ENCODE assay signal across 1 cellular context in genomic region chr1:165871311-165872067, GRCh38.
TF ChIP-seq lines count a peak whose summit lies in the region.

No MANE protein-coding gene starts in this region.

TF ChIP-seq in K562, 482 proteins besides CTCF, POLR2A, EP300 and RAD21 (continued from another document and continues in another):
- TF ChIP-seq ZHX1 (conservative IDR thresholded peaks at IDR 0.05; ENCODE audit: low read length): no peak
- no peak for TF ChIP-seq ZNF134 (CRISPR knock-in tag; conservative IDR thresholded peaks at IDR 0.05)
- no peak for TF ChIP-seq GTF2F1 (IDR thresholded peaks at IDR 0.05; ENCODE audit: low read depth, low read length)
- TF ChIP-seq MAX (CRISPR knock-in tag; IDR thresholded peaks at IDR 0.05): no peak
- TF ChIP-seq SMAD3 (CRISPR knock-in tag; conservative IDR thresholded peaks at IDR 0.05): no peak
- TF ChIP-seq ZNF696 (CRISPR knock-in tag; conservative IDR thresholded peaks at IDR 0.05): no peak
- no peak for TF ChIP-seq CXXC5 (CRISPR knock-in tag; IDR thresholded peaks at IDR 0.05)
- TF ChIP-seq HDAC1 (IDR thresholded peaks at IDR 0.05): peak in 1 of 2 experiments; percentile 38; a peak in 1 of 4 replicates
- no peak for TF ChIP-seq ZSCAN32 (CRISPR knock-in tag; IDR thresholded peaks at IDR 0.05)
- TF ChIP-seq, protein P1, sequence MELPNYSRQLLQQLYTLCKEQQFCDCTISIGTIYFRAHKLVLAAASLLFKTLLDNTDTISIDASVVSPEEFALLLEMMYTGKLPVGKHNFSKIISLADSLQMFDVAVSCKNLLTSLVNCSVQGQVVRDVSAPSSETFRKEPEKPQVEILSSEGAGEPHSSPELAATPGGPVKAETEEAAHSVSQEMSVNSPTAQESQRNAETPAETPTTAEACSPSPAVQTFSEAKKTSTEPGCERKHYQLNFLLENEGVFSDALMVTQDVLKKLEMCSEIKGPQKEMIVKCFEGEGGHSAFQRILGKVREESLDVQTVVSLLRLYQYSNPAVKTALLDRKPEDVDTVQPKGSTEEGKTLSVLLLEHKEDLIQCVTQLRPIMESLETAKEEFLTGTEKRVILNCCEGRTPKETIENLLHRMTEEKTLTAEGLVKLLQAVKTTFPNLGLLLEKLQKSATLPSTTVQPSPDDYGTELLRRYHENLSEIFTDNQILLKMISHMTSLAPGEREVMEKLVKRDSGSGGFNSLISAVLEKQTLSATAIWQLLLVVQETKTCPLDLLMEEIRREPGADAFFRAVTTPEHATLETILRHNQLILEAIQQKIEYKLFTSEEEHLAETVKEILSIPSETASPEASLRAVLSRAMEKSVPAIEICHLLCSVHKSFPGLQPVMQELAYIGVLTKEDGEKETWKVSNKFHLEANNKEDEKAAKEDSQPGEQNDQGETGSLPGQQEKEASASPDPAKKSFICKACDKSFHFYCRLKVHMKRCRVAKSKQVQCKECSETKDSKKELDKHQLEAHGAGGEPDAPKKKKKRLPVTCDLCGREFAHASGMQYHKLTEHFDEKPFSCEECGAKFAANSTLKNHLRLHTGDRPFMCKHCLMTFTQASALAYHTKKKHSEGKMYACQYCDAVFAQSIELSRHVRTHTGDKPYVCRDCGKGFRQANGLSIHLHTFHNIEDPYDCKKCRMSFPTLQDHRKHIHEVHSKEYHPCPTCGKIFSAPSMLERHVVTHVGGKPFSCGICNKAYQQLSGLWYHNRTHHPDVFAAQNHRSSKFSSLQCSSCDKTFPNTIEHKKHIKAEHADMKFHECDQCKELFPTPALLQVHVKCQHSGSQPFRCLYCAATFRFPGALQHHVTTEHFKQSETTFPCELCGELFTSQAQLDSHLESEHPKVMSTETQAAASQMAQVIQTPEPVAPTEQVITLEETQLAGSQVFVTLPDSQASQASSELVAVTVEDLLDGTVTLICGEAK (IDR thresholded peaks at IDR 0.05): no peak
- TF ChIP-seq, protein P1 (CRISPR knock-in tag; IDR thresholded peaks at IDR 0.05): no peak
- TF ChIP-seq HOXB6 (CRISPR knock-in tag; IDR thresholded peaks at IDR 0.05; ENCODE audit: borderline replicate concordance): no peak
- TF ChIP-seq RERE (CRISPR knock-in tag; IDR thresholded peaks at IDR 0.05; ENCODE audit: borderline replicate concordance): no peak
- no peak for TF ChIP-seq ZNF77 (CRISPR knock-in tag; IDR thresholded peaks at IDR 0.05)
- no peak for TF ChIP-seq RUNX1 (IDR thresholded peaks at IDR 0.05; ENCODE audit: low read depth)
- no peak for TF ChIP-seq TAF9B (IDR thresholded peaks at IDR 0.05; ENCODE audit: partially characterized antibody)
- TF ChIP-seq CBFB (CRISPR knock-in tag; IDR thresholded peaks at IDR 0.05): peak; percentile 23; the same call in 1 of the 2 replicates
- no peak for TF ChIP-seq ASH1L (IDR thresholded peaks at IDR 0.05; ENCODE audit: borderline replicate concordance, low read depth, partially characterized antibody)
- TF ChIP-seq BACH1 (tag; IDR thresholded peaks at IDR 0.05): no peak
- TF ChIP-seq PCBP1 (IDR thresholded peaks at IDR 0.05; ENCODE audit: low read depth, low read length, poor library complexity, severe bottlenecking): no peak
- TF ChIP-seq RFX5 (IDR thresholded peaks at IDR 0.05; ENCODE audit: low read depth, low read length): no peak
- TF ChIP-seq, protein P2, sequence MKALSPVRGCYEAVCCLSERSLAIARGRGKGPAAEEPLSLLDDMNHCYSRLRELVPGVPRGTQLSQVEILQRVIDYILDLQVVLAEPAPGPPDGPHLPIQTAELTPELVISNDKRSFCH (CRISPR knock-in tag; IDR thresholded peaks at IDR 0.05): no peak
- TF ChIP-seq, protein P2 (tag; IDR thresholded peaks at IDR 0.05): no peak
- TF ChIP-seq SMARCA4 (IDR thresholded peaks at IDR 0.05): 0 out of 2 replicates have a peak, but pooled peaks have one; percentile 22
- TF ChIP-seq ZNF140 (CRISPR knock-in tag; IDR thresholded peaks at IDR 0.05): no peak
- TF ChIP-seq ZNF121 (CRISPR knock-in tag; conservative IDR thresholded peaks at IDR 0.05): no peak
- TF ChIP-seq, protein P3, sequence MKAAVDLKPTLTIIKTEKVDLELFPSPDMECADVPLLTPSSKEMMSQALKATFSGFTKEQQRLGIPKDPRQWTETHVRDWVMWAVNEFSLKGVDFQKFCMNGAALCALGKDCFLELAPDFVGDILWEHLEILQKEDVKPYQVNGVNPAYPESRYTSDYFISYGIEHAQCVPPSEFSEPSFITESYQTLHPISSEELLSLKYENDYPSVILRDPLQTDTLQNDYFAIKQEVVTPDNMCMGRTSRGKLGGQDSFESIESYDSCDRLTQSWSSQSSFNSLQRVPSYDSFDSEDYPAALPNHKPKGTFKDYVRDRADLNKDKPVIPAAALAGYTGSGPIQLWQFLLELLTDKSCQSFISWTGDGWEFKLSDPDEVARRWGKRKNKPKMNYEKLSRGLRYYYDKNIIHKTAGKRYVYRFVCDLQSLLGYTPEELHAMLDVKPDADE (conservative IDR thresholded peaks at IDR 0.05; ENCODE audit: control insufficient read depth, low read depth, low read length): no peak
- no peak for TF ChIP-seq ZNF146 (CRISPR knock-in tag; IDR thresholded peaks at IDR 0.05; ENCODE audit: unreplicated experiment)
- TF ChIP-seq HDAC3 (IDR thresholded peaks at IDR 0.05; ENCODE audit: borderline replicate concordance, partially characterized antibody): peak; percentile 35
- TF ChIP-seq GMEB1 (CRISPR knock-in tag; IDR thresholded peaks at IDR 0.05): no peak
- TF ChIP-seq PHF21A (IDR thresholded peaks at IDR 0.05; ENCODE audit: borderline replicate concordance, low read depth): no peak
- TF ChIP-seq ZC3H8 (IDR thresholded peaks at IDR 0.05): no peak
- TF ChIP-seq HMG20A (CRISPR knock-in tag; conservative IDR thresholded peaks at IDR 0.05): no peak
- TF ChIP-seq SRSF1 (IDR thresholded peaks at IDR 0.05; ENCODE audit: low read depth, low read length): no peak
- TF ChIP-seq ZFX (CRISPR knock-in tag; IDR thresholded peaks at IDR 0.05): no peak
- no peak for TF ChIP-seq SNIP1 (IDR thresholded peaks at IDR 0.05; ENCODE audit: low read depth)
- TF ChIP-seq NCOA2 (IDR thresholded peaks at IDR 0.05; ENCODE audit: partially characterized antibody in 2 of 2): no peak
- no peak for TF ChIP-seq CREB5 (CRISPR knock-in tag; IDR thresholded peaks at IDR 0.05)
